Comparison of ENCODE assay signal across 1 cellular context in the genomic region with DNA sequence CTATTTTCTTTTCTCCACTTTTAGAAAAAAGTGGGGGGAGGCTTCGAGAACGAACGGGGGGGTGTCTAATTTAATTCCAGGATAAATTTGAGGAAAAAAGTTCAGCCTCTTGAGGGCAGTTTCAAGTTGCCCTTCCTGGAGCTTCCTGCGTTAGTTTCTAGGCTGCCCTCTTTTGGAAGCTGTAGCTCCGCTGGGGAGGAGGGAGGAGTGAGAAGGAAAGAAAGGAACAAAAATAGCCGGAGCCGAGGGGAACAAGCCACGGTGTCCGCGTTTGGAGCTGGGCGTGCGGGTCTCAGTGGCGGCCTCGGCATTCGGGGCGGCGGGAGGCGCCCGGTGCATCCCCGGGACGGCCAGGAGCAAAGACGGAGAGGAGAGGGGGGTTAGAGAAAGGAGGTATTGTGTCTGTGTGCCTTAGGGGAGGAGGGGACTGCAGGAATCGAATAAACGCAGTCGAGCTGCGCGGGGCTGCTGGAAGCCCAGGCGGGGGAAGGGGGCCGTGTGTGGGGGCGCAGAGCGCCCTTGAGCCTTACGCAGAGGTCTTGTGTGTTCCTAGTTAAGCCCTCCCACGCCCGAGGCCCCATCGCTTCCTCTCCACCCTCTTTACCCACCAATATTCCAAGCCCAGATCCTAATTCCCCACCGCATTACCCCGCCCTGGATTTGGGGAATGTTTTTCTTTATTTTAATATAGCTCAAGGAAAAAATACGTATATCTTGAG.
A peak's percentile ranks its signal among the peaks of the same experiment; 100 is the strongest.
TF ChIP-seq lines count a peak whose summit lies in the region.

No MANE protein-coding gene starts in this region.

TF ChIP-seq in K562, 482 proteins besides CTCF, POLR2A, EP300 and RAD21 (continued from another document and continues in another):
- TF ChIP-seq, protein P1, sequence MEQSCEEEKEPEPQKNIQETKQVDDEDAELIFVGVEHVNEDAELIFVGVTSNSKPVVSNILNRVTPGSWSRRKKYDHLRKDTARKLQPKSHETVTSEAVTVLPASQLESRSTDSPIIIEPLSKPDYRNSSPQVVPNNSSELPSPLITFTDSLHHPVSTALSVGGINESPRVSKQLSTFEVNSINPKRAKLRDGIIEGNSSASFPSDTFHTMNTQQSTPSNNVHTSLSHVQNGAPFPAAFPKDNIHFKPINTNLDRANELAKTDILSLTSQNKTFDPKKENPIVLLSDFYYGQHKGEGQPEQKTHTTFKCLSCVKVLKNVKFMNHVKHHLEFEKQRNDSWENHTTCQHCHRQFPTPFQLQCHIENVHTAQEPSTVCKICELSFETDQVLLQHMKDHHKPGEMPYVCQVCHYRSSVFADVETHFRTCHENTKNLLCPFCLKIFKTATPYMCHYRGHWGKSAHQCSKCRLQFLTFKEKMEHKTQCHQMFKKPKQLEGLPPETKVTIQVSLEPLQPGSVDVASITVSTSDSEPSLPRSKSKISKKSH (CRISPR knock-in tag; IDR thresholded peaks at IDR 0.05), result no peak
- TF ChIP-seq ILK (tag; IDR thresholded peaks at IDR 0.05; ENCODE audit: borderline replicate concordance, low read depth), result no peak
- TF ChIP-seq EP400 (IDR thresholded peaks at IDR 0.05), result peak; percentile 40
- no peak for TF ChIP-seq MAFF (IDR thresholded peaks at IDR 0.05; ENCODE audit: low read length)
- peak; percentile 81 for TF ChIP-seq POLR2H (tag; IDR thresholded peaks at IDR 0.05; ENCODE audit: low read depth)
- no peak for TF ChIP-seq RBM34 (IDR thresholded peaks at IDR 0.05; ENCODE audit: borderline replicate concordance, insufficient read depth, low read length)
- no peak for TF ChIP-seq MTF1 (CRISPR knock-in tag; IDR thresholded peaks at IDR 0.05; ENCODE audit: borderline replicate concordance)
- TF ChIP-seq, protein P2, sequence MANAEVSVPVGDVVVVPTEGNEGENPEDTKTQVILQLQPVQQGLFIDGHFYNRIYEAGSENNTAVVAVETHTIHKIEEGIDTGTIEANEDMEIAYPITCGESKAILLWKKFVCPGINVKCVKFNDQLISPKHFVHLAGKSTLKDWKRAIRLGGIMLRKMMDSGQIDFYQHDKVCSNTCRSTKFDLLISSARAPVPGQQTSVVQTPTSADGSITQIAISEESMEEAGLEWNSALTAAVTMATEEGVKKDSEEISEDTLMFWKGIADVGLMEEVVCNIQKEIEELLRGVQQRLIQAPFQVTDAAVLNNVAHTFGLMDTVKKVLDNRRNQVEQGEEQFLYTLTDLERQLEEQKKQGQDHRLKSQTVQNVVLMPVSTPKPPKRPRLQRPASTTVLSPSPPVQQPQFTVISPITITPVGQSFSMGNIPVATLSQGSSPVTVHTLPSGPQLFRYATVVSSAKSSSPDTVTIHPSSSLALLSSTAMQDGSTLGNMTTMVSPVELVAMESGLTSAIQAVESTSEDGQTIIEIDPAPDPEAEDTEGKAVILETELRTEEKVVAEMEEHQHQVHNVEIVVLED (CRISPR knock-in tag; IDR thresholded peaks at IDR 0.05), result no peak
- peak; percentile 15 for TF ChIP-seq TAF7 (tag; IDR thresholded peaks at IDR 0.05)
- TF ChIP-seq PHF21A (IDR thresholded peaks at IDR 0.05; ENCODE audit: borderline replicate concordance, low read depth), result peak; percentile 99
- no peak for TF ChIP-seq SRSF9 (IDR thresholded peaks at IDR 0.05; ENCODE audit: borderline replicate concordance, low read depth, low read length)
- no peak for TF ChIP-seq LARP7 (IDR thresholded peaks at IDR 0.05)
- no peak for TF ChIP-seq TAL1 (IDR thresholded peaks at IDR 0.05)
- TF ChIP-seq BCL6 (CRISPR knock-in tag; IDR thresholded peaks at IDR 0.05), result no peak
- TF ChIP-seq, protein P3, sequence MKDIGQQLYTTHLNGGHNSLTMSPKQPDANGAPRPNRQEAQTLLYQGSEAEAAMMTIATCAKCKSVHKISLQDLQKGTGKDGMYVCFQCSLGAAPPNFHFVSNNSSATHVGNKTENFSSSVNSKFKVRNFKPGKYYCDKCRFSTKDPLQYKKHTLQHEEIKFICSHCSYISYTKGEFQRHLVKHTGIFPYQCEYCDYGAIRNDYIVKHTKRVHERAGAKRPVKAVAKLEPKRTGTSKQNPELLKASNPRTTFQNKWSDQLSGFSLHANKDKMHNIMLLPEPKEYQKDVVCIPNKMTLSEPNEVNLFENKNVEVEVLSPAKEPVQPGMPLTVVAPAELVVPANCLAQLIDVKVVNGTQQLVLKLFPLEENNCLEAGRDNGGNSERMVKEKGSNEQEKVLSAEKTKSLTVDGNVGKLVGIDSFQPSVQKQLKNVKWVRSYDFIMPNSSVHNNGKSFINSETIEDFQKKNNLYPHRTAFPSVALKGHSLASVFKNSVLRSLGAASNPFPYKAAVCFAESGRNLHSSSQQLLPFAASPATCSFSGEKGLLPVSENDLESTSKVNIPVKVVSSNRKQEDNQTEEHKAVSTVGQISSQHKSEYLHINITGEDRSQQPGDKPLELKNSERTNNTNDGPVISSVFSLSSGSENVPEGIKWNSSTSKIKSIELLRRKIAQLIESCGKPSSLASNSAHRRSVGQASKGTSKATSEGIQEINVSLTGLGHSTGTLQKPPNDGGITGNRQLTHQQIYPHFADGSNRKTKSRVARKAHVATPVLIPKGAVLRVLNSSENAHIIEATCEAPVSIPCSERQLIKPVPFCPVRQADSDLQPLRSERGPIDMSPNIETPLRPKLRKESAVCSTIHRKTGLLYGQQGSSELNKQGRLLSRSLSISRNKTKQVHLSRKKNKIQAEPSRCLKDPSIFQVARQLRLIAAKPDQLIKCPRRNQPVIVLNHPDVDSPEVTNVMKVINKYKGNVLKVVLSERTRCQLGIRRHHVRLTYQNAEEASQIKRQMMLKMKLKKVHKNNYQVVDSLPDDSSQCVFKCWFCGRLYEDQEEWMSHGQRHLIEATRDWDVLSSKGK (CRISPR knock-in tag; IDR thresholded peaks at IDR 0.05), result no peak
- no peak for TF ChIP-seq LCOR (CRISPR knock-in tag; IDR thresholded peaks at IDR 0.05)
- TF ChIP-seq HCFC1 (IDR thresholded peaks at IDR 0.05; ENCODE audit: low read depth, low read length), result no peak; the same call in 1 of the 2 replicates
- peak; percentile 99 for TF ChIP-seq ZNF263 (CRISPR knock-in tag; IDR thresholded peaks at IDR 0.05; ENCODE audit: borderline replicate concordance)
- TF ChIP-seq SIN3A (IDR thresholded peaks at IDR 0.05; ENCODE audit: borderline replicate concordance in 2 of 2, control insufficient read depth in 1 of 2, low read depth in 2 of 2, low read length in 2 of 2), result peak in 1 of 2 experiments; percentile 44; a peak in 1 of 4 replicates
- TF ChIP-seq, protein P4, sequence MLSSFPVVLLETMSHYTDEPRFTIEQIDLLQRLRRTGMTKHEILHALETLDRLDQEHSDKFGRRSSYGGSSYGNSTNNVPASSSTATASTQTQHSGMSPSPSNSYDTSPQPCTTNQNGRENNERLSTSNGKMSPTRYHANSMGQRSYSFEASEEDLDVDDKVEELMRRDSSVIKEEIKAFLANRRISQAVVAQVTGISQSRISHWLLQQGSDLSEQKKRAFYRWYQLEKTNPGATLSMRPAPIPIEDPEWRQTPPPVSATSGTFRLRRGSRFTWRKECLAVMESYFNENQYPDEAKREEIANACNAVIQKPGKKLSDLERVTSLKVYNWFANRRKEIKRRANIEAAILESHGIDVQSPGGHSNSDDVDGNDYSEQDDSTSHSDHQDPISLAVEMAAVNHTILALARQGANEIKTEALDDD (IDR thresholded peaks at IDR 0.05), result no peak
- TF ChIP-seq, protein P5, sequence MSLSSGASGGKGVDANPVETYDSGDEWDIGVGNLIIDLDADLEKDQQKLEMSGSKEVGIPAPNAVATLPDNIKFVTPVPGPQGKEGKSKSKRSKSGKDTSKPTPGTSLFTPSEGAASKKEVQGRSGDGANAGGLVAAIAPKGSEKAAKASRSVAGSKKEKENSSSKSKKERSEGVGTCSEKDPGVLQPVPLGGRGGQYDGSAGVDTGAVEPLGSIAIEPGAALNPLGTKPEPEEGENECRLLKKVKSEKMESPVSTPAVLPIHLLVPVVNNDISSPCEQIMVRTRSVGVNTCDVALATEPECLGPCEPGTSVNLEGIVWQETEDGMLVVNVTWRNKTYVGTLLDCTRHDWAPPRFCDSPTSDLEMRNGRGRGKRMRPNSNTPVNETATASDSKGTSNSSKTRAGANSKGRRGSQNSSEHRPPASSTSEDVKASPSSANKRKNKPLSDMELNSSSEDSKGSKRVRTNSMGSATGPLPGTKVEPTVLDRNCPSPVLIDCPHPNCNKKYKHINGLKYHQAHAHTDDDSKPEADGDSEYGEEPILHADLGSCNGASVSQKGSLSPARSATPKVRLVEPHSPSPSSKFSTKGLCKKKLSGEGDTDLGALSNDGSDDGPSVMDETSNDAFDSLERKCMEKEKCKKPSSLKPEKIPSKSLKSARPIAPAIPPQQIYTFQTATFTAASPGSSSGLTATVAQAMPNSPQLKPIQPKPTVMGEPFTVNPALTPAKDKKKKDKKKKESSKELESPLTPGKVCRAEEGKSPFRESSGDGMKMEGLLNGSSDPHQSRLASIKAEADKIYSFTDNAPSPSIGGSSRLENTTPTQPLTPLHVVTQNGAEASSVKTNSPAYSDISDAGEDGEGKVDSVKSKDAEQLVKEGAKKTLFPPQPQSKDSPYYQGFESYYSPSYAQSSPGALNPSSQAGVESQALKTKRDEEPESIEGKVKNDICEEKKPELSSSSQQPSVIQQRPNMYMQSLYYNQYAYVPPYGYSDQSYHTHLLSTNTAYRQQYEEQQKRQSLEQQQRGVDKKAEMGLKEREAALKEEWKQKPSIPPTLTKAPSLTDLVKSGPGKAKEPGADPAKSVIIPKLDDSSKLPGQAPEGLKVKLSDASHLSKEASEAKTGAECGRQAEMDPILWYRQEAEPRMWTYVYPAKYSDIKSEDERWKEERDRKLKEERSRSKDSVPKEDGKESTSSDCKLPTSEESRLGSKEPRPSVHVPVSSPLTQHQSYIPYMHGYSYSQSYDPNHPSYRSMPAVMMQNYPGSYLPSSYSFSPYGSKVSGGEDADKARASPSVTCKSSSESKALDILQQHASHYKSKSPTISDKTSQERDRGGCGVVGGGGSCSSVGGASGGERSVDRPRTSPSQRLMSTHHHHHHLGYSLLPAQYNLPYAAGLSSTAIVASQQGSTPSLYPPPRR (CRISPR knock-in tag; IDR thresholded peaks at IDR 0.05; ENCODE audit: borderline replicate concordance), result no peak
- TF ChIP-seq TEAD1 (CRISPR knock-in tag; IDR thresholded peaks at IDR 0.05), result no peak
- TF ChIP-seq PPARD (CRISPR knock-in tag; IDR thresholded peaks at IDR 0.05), result no peak
- no peak for TF ChIP-seq NR2F6 (CRISPR knock-in tag; IDR thresholded peaks at IDR 0.05)
- no peak; the same call in 1 of the 2 replicates for TF ChIP-seq ZNF766 (CRISPR knock-in tag; conservative IDR thresholded peaks at IDR 0.05)
- TF ChIP-seq NFRKB (IDR thresholded peaks at IDR 0.05; ENCODE audit: low read depth), result peak; percentile 69
- TF ChIP-seq, protein P6, sequence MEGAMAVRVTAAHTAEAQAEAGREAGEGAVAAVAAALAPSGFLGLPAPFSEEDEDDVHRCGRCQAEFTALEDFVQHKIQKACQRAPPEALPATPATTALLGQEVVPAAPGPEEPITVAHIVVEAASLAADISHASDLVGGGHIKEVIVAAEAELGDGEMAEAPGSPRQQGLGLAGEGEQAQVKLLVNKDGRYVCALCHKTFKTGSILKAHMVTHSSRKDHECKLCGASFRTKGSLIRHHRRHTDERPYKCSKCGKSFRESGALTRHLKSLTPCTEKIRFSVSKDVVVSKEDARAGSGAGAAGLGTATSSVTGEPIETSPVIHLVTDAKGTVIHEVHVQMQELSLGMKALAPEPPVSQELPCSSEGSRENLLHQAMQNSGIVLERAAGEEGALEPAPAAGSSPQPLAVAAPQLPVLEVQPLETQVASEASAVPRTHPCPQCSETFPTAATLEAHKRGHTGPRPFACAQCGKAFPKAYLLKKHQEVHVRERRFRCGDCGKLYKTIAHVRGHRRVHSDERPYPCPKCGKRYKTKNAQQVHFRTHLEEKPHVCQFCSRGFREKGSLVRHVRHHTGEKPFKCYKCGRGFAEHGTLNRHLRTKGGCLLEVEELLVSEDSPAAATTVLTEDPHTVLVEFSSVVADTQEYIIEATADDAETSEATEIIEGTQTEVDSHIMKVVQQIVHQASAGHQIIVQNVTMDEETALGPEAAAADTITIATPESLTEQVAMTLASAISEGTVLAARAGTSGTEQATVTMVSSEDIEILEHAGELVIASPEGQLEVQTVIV (CRISPR knock-in tag; IDR thresholded peaks at IDR 0.05; ENCODE audit: borderline replicate concordance), result no peak
- no peak for TF ChIP-seq NFIX (CRISPR knock-in tag; IDR thresholded peaks at IDR 0.05; ENCODE audit: low read depth)
- TF ChIP-seq TRIM24 (IDR thresholded peaks at IDR 0.05), result peak in 1 of 2 experiments; percentile 50; a peak in 2 of 4 replicates
- no peak for TF ChIP-seq FOSL1 (tag; conservative IDR thresholded peaks at IDR 0.05)
- no peak for TF ChIP-seq ZNF444 (CRISPR knock-in tag; IDR thresholded peaks at IDR 0.05)
- TF ChIP-seq KDM1A (IDR thresholded peaks at IDR 0.05), result peak in 1 of 2 experiments; percentile 37; a peak in 2 of 4 replicates
- TF ChIP-seq KDM4B (IDR thresholded peaks at IDR 0.05; ENCODE audit: borderline replicate concordance in 2 of 2, low read depth in 1 of 2), result no peak
- no peak for TF ChIP-seq ZNF695 (CRISPR knock-in tag; IDR thresholded peaks at IDR 0.05)
- 0 out of 2 replicates have a peak, but pooled peaks have one; percentile 29 for TF ChIP-seq ZC3H4 (CRISPR knock-in tag; IDR thresholded peaks at IDR 0.05; ENCODE audit: borderline replicate concordance)
- TF ChIP-seq SMAD4 (CRISPR knock-in tag; conservative IDR thresholded peaks at IDR 0.05), result peak; percentile 52
- TF ChIP-seq KDM5B (IDR thresholded peaks at IDR 0.05; ENCODE audit: insufficient replicate concordance, low read depth, low read length), result peak; percentile 39
- peak; percentile 98 for TF ChIP-seq ZBTB7A (IDR thresholded peaks at IDR 0.05; ENCODE audit: borderline replicate concordance, control insufficient read depth, low read depth, low read length)
- 0 out of 4 replicates have a peak, but pooled peaks of 1 of the 2 experiments have one; percentile 16 for TF ChIP-seq RCOR1 (IDR thresholded peaks at IDR 0.05; ENCODE audit: borderline replicate concordance in 1 of 2, low read depth in 2 of 2, low read length in 2 of 2)
- peak; percentile 52 for TF ChIP-seq SOX6 (IDR thresholded peaks at IDR 0.05)
- TF ChIP-seq, protein P7, sequence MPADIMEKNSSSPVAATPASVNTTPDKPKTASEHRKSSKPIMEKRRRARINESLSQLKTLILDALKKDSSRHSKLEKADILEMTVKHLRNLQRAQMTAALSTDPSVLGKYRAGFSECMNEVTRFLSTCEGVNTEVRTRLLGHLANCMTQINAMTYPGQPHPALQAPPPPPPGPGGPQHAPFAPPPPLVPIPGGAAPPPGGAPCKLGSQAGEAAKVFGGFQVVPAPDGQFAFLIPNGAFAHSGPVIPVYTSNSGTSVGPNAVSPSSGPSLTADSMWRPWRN (IDR thresholded peaks at IDR 0.05; ENCODE audit: low read depth), result no peak
- TF ChIP-seq ELF1 (tag; IDR thresholded peaks at IDR 0.05), result peak; percentile 40
- TF ChIP-seq MAFG (tag; conservative IDR thresholded peaks at IDR 0.05), result no peak
- TF ChIP-seq, protein P8, sequence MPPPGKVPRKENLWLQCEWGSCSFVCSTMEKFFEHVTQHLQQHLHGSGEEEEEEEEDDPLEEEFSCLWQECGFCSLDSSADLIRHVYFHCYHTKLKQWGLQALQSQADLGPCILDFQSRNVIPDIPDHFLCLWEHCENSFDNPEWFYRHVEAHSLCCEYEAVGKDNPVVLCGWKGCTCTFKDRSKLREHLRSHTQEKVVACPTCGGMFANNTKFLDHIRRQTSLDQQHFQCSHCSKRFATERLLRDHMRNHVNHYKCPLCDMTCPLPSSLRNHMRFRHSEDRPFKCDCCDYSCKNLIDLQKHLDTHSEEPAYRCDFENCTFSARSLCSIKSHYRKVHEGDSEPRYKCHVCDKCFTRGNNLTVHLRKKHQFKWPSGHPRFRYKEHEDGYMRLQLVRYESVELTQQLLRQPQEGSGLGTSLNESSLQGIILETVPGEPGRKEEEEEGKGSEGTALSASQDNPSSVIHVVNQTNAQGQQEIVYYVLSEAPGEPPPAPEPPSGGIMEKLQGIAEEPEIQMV (tag; conservative IDR thresholded peaks at IDR 0.05; ENCODE audit: low read depth), result no peak
- TF ChIP-seq ZNF143 (CRISPR knock-in tag; IDR thresholded peaks at IDR 0.05), result no peak
- no peak for TF ChIP-seq ZNF778 (CRISPR knock-in tag; IDR thresholded peaks at IDR 0.05)
- no peak for TF ChIP-seq MCM7 (IDR thresholded peaks at IDR 0.05)
